In the genomic region with DNA sequence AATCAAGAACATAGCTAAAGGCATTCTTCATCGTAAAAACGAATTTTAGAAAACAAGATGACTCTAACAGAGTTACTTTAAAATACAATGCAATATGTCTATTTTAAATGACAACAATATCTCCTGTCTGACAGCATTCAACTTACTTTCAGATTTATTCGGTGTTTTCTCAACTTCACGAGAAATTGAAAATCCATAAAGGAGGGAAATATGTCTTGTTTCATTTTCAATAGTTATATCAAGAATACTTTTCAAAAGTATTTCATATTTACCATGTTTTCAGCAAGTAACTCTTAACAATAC, we compare ENCODE assay signal across 18 cellular contexts.
A peak's percentile ranks its signal among the peaks of the same experiment; 100 is the strongest.
DNase-seq lines count a peak whose midpoint lies in the region; ATAC-seq, FAIRE-seq and TF ChIP-seq lines count a peak whose summit lies in the region.
"Had no signal": no experiment of that assay in that cellular context is flagged by ENCODE, and none has a peak within 500 bp of the region (broad histone marks: within the 10 kb centered on the region; RNA-seq: fewer than 3 reads in every experiment).

No MANE protein-coding gene starts in this region.

- ATAC-seq in activated CD8-positive, alpha-beta T cell treated with anti-CD3 and anti-CD28 coated beads, Interleukin-2, amount 10 ng/mL, durations not matched to agents 7 days and 5 days: no peak
- no peak for ATAC-seq in GM21515 (IDR thresholded peaks at IDR 0.05; ENCODE audit: unreplicated experiment)
- ATAC-seq: Right ventricle myocardium inferior had no signal

- H3K4ac ChIP-seq in H1 (replicated peaks; ENCODE audit: insufficient read length, low read depth, low read length): no peak overlapping the region

- H2AK5ac ChIP-seq in H1 (ENCODE audit: low read depth, low read length): no peak overlapping the region

- H3K9ac ChIP-seq in H1 (replicated peaks in 1 of 4; ENCODE audit: extremely low read depth in 1 of 4, low read depth in 3 of 4, low read length in 3 of 4) (no peak overlapping the region), smooth muscle cell (ENCODE audit: low read depth) (no peak overlapping the region)
- H3K9ac ChIP-seq: SK-N-SH had no signal

- H3K27ac ChIP-seq in HEK293 (ENCODE audit: extremely low read depth, low read depth, low read length): no peak overlapping the region; the same call in 1 of the 2 replicates
- 0 out of 2 replicates have a peak overlapping the region, but pooled peaks have one; percentile 7 for H3K27ac ChIP-seq in PC-9
- H3K27ac ChIP-seq in H1 (ENCODE audit: low read depth, low read length): no peak overlapping the region
- H3K27ac ChIP-seq in smooth muscle cell (ENCODE audit: low read depth): no peak overlapping the region

- H3K79me2 ChIP-seq in PC-9 (ENCODE audit: low read depth): no peaks in the 10 kb centered on the region
- H3K79me2 ChIP-seq in H1 (ENCODE audit: control insufficient read depth in 1 of 2, insufficient read depth in 2 of 2, low read length in 2 of 2): no peaks in the 10 kb centered on the region
- no peaks in the 10 kb centered on the region for H3K79me2 ChIP-seq in smooth muscle cell (ENCODE audit: low read depth)

- no peaks in the 10 kb centered on the region for H3K9me3 Mint-ChIP-seq in activated CD8-positive, alpha-beta T cell treated with anti-CD3 and anti-CD28 coated beads, Interleukin-2, amount 10 ng/mL, durations not matched to agents 7 days and 5 days (ENCODE audit: insufficient read depth)
- H3K9me3 Mint-ChIP-seq: CD8-positive, alpha-beta memory T cell had no signal

- no TSS peak for BruUV-seq in PC-9 (replicated peaks; lab: Mats Ljungman, UMichigan)

- H3K23me2 ChIP-seq in H1 (ENCODE audit: low read depth, low read length): no peaks in the 10 kb centered on the region; the same call in 1 of the 2 replicates

- no peaks in the 10 kb centered on the region for H3K4me1 Mint-ChIP-seq in activated CD8-positive, alpha-beta T cell treated with anti-CD3 and anti-CD28 coated beads, Interleukin-2, amount 10 ng/mL, durations not matched to agents 7 days and 5 days (ENCODE audit: low read depth)
- H3K4me1 Mint-ChIP-seq: CD8-positive, alpha-beta memory T cell had no signal

- H3K4me3 Mint-ChIP-seq in activated CD8-positive, alpha-beta T cell treated with anti-CD3 and anti-CD28 coated beads, Interleukin-2, amount 10 ng/mL, durations not matched to agents 7 days and 5 days: no peak overlapping the region
- H3K4me3 Mint-ChIP-seq: CD8-positive, alpha-beta memory T cell; IgD-negative memory B cell had no signal

- 0 out of 2 replicates have a peak overlapping the region, but pooled peaks have one; percentile 55 for H2BK5ac ChIP-seq in H1 (ENCODE audit: low read depth, low read length)

- H4K5ac ChIP-seq in H1 (ENCODE audit: insufficient read length, low read depth, low read length): no peak overlapping the region

- no peaks in the 10 kb centered on the region for H3K36me3 Mint-ChIP-seq in activated CD8-positive, alpha-beta T cell treated with anti-CD3 and anti-CD28 coated beads, Interleukin-2, amount 10 ng/mL, durations not matched to agents 7 days and 5 days (ENCODE audit: low read depth)
- H3K36me3 Mint-ChIP-seq: CD8-positive, alpha-beta memory T cell had no signal

- no peak overlapping the region for H4K91ac ChIP-seq in H1 (replicated peaks; ENCODE audit: insufficient read length, low read length)

- H4K8ac ChIP-seq in H1 (ENCODE audit: extremely low read depth, insufficient read depth, low read length): no peak overlapping the region

- WGBS in H1 (ENCODE audit: extremely low coverage in 1 of 2, insufficient coverage in 1 of 2, insufficient read length in 1 of 2, insufficient replicate concordance in 2 of 2, low coverage in 1 of 2, low lambda C conversion rate in 2 of 2, missing lambda C conversion rate in 1 of 2), 2 experiments: 69% methylated on average over 4 of the region's 4 CpGs; no CpG with 5 or more reads in 1 of the 2 experiments
- WGBS in smooth muscle cell (ENCODE audit: low lambda C conversion rate): 42% methylated on average over 4 of the region's 4 CpGs
- WGBS in lower leg skin, 2 donors: 45 to 46% methylated on average over 4 of the region's 4 CpGs

- H3K4me3 ChIP-seq in HEK293 (ENCODE audit: low read depth, low read length) (no peak overlapping the region), PC-9 (no peak overlapping the region), H1 (ENCODE audit: extremely low read depth in 1 of 4, insufficient read depth in 2 of 4, low read depth in 3 of 4, low read length in 4 of 4) (no peak overlapping the region), smooth muscle cell (no peak overlapping the region), lower leg skin (ENCODE audit: low read depth, poor library complexity, severe bottlenecking) (no peak overlapping the region)

- H3K27me3 Mint-ChIP-seq in activated CD8-positive, alpha-beta T cell treated with anti-CD3 and anti-CD28 coated beads, Interleukin-2, amount 10 ng/mL, durations not matched to agents 7 days and 5 days (ENCODE audit: low read depth): no peaks in the 10 kb centered on the region
- H3K27me3 Mint-ChIP-seq: CD8-positive, alpha-beta memory T cell had no signal

- no peaks in the 10 kb centered on the region for H3K9me2 ChIP-seq in PC-9 (ENCODE audit: insufficient read depth)
- H3K9me2 ChIP-seq: SK-N-SH had no signal

- H3K4me1 ChIP-seq in HEK293 (ENCODE audit: control insufficient read depth, insufficient read depth, low read length) (peaks cover 17% of the 10 kb centered on the region), PC-9 (replicated peaks; ENCODE audit: insufficient read depth) (peaks cover 25% of the 10 kb centered on the region), H1 (replicated peaks in 1 of 4; ENCODE audit: control insufficient read depth in 3 of 4, insufficient read depth in 4 of 4, low read length in 3 of 4) (peaks cover 0 to 9% (median 8%) of the 10 kb centered on the region in 4 experiments; a peak in 5 of 7 replicates), smooth muscle cell (ENCODE audit: low read depth) (peaks cover 4% of the 10 kb centered on the region)

- H3K27me3 ChIP-seq in PC-9 (ENCODE audit: insufficient read depth, low read depth) (no peaks in the 10 kb centered on the region), H1 (replicated peaks in 1 of 4; ENCODE audit: control insufficient read depth in 3 of 4, extremely low read depth in 1 of 4, insufficient read depth in 3 of 4, low read length in 3 of 4) (no peaks in the 10 kb centered on the region), smooth muscle cell (ENCODE audit: low read depth) (no peaks in the 10 kb centered on the region)

- POLR2A ChIA-PET in HEK293 (lab: Yijun Ruan, JAX): no interaction called here
- POLR2A ChIA-PET in PC-9 (lab: Charles Lee; ENCODE audit: unreplicated experiment): no interaction called here
- POLR2A ChIA-PET in H1 (lab: Charles Lee; ENCODE audit: partially characterized antibody): interaction anchor here (0.6 kb wide), 1 partner anchor 506 kb away, joined by 4 read pairs; no protein-coding TSS in a partner anchor
- POLR2A ChIA-PET in activated CD8-positive, alpha-beta T cell treated with anti-CD3 and anti-CD28 coated beads, Interleukin-2, amount 10 ng/mL, durations not matched to agents 7 days and 5 days (lab: Charles Lee): no interaction called here

- no peak overlapping the region for H2BK120ac ChIP-seq in H1 (replicated peaks; ENCODE audit: low read depth, low read length)

- TF ChIP-seq EP300 in H1 (IDR thresholded peaks at IDR 0.05; ENCODE audit: borderline replicate concordance in 1 of 2, low read depth in 2 of 2, low read length in 2 of 2): no peak

- no peak overlapping the region for H3K14ac ChIP-seq in H1 (ENCODE audit: insufficient read length)

- H4K20me1 ChIP-seq in PC-9 (ENCODE audit: insufficient read depth) (no peaks in the 10 kb centered on the region), H1 (replicated peaks in 1 of 2; ENCODE audit: control insufficient read depth in 1 of 2, insufficient read depth in 2 of 2, low read length in 2 of 2) (no peaks in the 10 kb centered on the region), smooth muscle cell (ENCODE audit: low read depth) (no peaks in the 10 kb centered on the region)

- no peak overlapping the region for H3K27ac Mint-ChIP-seq in activated CD8-positive, alpha-beta T cell treated with anti-CD3 and anti-CD28 coated beads, Interleukin-2, amount 10 ng/mL, durations not matched to agents 7 days and 5 days
- H3K27ac Mint-ChIP-seq: CD8-positive, alpha-beta memory T cell; IgD-negative memory B cell had no signal

- H2BK15ac ChIP-seq in H1 (ENCODE audit: low read length): no peak overlapping the region

- H2BK20ac ChIP-seq in H1 (ENCODE audit: low read length): no peak overlapping the region

- no peak for TF ChIP-seq RAD21 in H1 (IDR thresholded peaks at IDR 0.05 in 1 of 2, conservative IDR thresholded peaks at IDR 0.05 in 1 of 2; ENCODE audit: low read depth in 2 of 2, low read length in 2 of 2)

- no peak overlapping the region for H3K23ac ChIP-seq in H1 (ENCODE audit: insufficient read length)

- intact Hi-C loops in PC-9 (cut with micrococcal nuclease; ENCODE audit: unreplicated experiment) (no loop called here), lower leg skin (cut with DNase I; ENCODE audit: low total_unique reads) (no loop called here)

- H3K79me1 ChIP-seq in H1 (ENCODE audit: low read depth, low read length): no peaks in the 10 kb centered on the region

- H3K36me3 ChIP-seq in HEK293 (ENCODE audit: control insufficient read depth in 2 of 2, insufficient read depth in 1 of 2, low read length in 2 of 2): no peaks in the 10 kb centered on the region
- H3K36me3 ChIP-seq in PC-9 (ENCODE audit: low read depth): no peaks in the 10 kb centered on the region
- peaks cover 0 to 5% (median 0%) of the 10 kb centered on the region in 4 experiments; a peak in 2 of 8 replicates for H3K36me3 ChIP-seq in H1 (ENCODE audit: control insufficient read depth in 2 of 4, insufficient read depth in 4 of 4, low read length in 3 of 4)
- no peaks in the 10 kb centered on the region for H3K36me3 ChIP-seq in smooth muscle cell (ENCODE audit: low read depth)

- DNase-seq in PC-9: no peak
- no peak for DNase-seq in H1 (ENCODE audit: low read depth in 1 of 2, low spot score in 2 of 2)
- DNase-seq in smooth muscle cell (lab: John Stamatoyannopoulos, UW; ENCODE audit: unreplicated experiment): no peak
- DNase-seq in activated gamma-delta T cell treated with Interleukin-2 at 50 U/mL for 16 hours: no peak
- DNase-seq in lower leg skin (ENCODE audit: low spot score in 2 of 2): no peak
- DNase-seq in activated CD8-positive, alpha-beta T cell treated with anti-CD3 and anti-CD28 coated beads, Interleukin-2, amount 10 ng/mL, durations not matched to agents 7 days and 5 days: no peak
- DNase-seq: CD8-positive, alpha-beta memory T cell; GF-D8; H7; MV-4-11; NCI-H146; NCI-H2107; NCI-H345; SK-N-SH had no signal

- TF ChIP-seq CTCF in HEK293 (tag by site-specific recombination; IDR thresholded peaks at IDR 0.05): no peak
- no peak for TF ChIP-seq CTCF in PC-9 (conservative IDR thresholded peaks at IDR 0.05)
- no peak for TF ChIP-seq CTCF in H1 (IDR thresholded peaks at IDR 0.05; ENCODE audit: control extremely low read depth in 1 of 3, insufficient read depth in 1 of 3, low read depth in 1 of 3, low read length in 3 of 3)
- TF ChIP-seq CTCF in smooth muscle cell (IDR thresholded peaks at IDR 0.05; ENCODE audit: borderline replicate concordance, insufficient read depth, poor library complexity, severe bottlenecking): no peak
- no peak for TF ChIP-seq CTCF in lower leg skin (IDR thresholded peaks at IDR 0.05)

- peak overlapping the region; percentile 48 for H3K4me2 ChIP-seq in PC-9
- H3K4me2 ChIP-seq in H1 (ENCODE audit: insufficient read depth in 1 of 2, low read depth in 2 of 2, low read length in 2 of 2): no peak overlapping the region; a peak in 1 of 4 replicates
- H3K4me2 ChIP-seq in smooth muscle cell: peak overlapping the region; percentile 55
- H3K4me2 ChIP-seq: SK-N-SH had no signal

- no peak for FAIRE-seq in H1 (lab: Jason Lieb, UNC)

- H2BK12ac ChIP-seq in H1 (ENCODE audit: low read depth, low read length): peak overlapping the region; percentile 60; the same call in 1 of the 2 replicates

- no peak overlapping the region for H3K56ac ChIP-seq in H1 (replicated peaks; ENCODE audit: insufficient read length, low read depth, low read length)

- H3K18ac ChIP-seq in H1 (ENCODE audit: extremely low read depth, low read length): no peak overlapping the region

- CTCF ChIA-PET in HEK293 (lab: Yijun Ruan, JAX): interaction anchor here (0.7 to 2.4 kb wide), 6 partner anchors 15 to 463 kb away, joined by 3 to 11 read pairs (median 3); no protein-coding TSS in a partner anchor
- CTCF ChIA-PET in PC-9 (lab: Charles Lee): interaction anchor here (0.6 to 0.9 kb wide), 2 partner anchors 8 to 1588 kb away, joined by 3 to 6 read pairs; no protein-coding TSS in a partner anchor
- CTCF ChIA-PET in H1 (lab: Charles Lee; ENCODE audit: partially characterized antibody): interaction anchor here (0.9 to 8.4 kb wide), 6 partner anchors 14 to 137 kb away, joined by 3 to 62 read pairs (median 4); no protein-coding TSS in a partner anchor
- CTCF ChIA-PET in activated CD8-positive, alpha-beta T cell treated with anti-CD3 and anti-CD28 coated beads, Interleukin-2, amount 10 ng/mL, durations not matched to agents 7 days and 5 days (lab: Charles Lee): no interaction called here

- TF ChIP-seq POLR2A in H1 (IDR thresholded peaks at IDR 0.05; ENCODE audit: control extremely low read depth in 1 of 2, low read depth in 2 of 2, low read length in 2 of 2): no peak
- TF ChIP-seq POLR2A in lower leg skin (IDR thresholded peaks at IDR 0.05): no peak

- H3K9me3 ChIP-seq in HEK293 (ENCODE audit: control insufficient read depth, insufficient read depth, low read depth, low read length) (no peaks in the 10 kb centered on the region), PC-9 (ENCODE audit: insufficient read depth, low read depth) (peaks cover 8% of the 10 kb centered on the region), H1 (ENCODE audit: insufficient read depth in 2 of 2, low read depth in 1 of 2, low read length in 1 of 2) (peaks cover 8 to 13% of the 10 kb centered on the region in 2 experiments), smooth muscle cell (replicated peaks; ENCODE audit: low read depth) (no peaks in the 10 kb centered on the region)
- H3K9me3 ChIP-seq: SK-N-SH had no signal

- no peak overlapping the region for H2AFZ ChIP-seq in PC-9
- H2AFZ ChIP-seq in H1 (ENCODE audit: low read length): no peak overlapping the region
- H2AFZ ChIP-seq in smooth muscle cell (ENCODE audit: low read depth): no peak overlapping the region

- H3F3A ChIP-seq in PC-9 (ENCODE audit: insufficient read depth, low read depth) (peaks cover 12% of the 10 kb centered on the region; the same call in 1 of the 2 replicates), smooth muscle cell (ENCODE audit: low read depth) (no peaks in the 10 kb centered on the region)

Comparison
In these comparisons a context has a peak if more than half of its experiments do, and no peak if none do; other contexts are left out.
1. H3K4me2 ChIP-seq: peak in PC-9 (single experiment) and smooth muscle cell (single experiment); none in H1 (0 of 2).